Comparison of ENCODE assay signal across 8 cellular contexts in the genomic region with DNA sequence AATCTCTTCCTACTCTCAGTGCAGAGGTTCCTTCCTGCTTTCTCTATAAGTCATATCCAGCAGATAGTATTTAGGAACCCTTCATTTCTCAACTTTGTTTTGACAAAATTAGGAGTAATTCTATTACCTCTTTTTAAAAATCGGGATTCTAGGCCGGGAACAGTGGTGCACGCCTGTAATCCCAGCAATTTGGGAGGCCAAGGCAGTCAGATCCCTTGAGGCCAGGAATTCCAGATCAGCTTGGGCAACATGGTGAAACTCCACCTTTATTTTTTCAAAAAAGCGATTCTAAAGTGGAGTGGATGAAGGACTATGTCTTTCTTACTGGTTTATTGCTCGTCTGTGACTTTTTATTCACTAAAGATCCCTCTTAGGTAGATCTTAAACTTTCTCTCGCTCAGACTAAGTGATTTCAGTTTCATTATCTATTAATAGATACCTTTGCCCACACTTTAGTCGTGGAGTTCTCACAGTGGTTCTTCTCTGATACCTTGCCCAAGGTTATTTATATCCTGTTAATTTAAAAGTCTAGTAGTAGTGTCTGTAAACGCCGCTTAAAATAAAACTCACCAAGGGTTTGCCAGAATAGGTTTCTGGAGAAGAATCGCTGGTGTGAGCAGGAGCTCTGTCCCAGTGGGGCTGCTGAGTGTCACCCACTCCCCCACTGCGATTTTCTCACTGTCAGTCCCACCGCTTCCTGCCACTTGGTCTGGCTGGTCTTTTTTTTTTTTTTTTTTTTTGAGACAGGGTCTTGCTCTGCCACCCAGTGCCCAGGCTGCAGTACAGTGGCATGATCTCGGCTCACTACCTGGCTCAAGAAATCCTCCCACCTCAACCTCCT. TPM values are rescaled to one million over a fixed set of nuclear protein-coding genes. Genes with fewer than 3 reads are reported as not detected.
DNase-seq lines count a peak whose midpoint lies in the region; ATAC-seq and TF ChIP-seq lines count a peak whose summit lies in the region.

No MANE protein-coding gene starts in this region.

- peak overlapping the region; percentile 47 for H3K4me3 ChIP-seq in CD8-positive, alpha-beta T cell (ENCODE audit: low read depth, low read length)
- H3K4me3 ChIP-seq in Karpas-422 (ENCODE audit: low read length), result peak overlapping the region; percentile 49
- H3K4me3 ChIP-seq in coronary artery, result peak overlapping the region; percentile 34
- no peak overlapping the region for H3K4me3 ChIP-seq in mesendoderm (ENCODE audit: low read length)

- H3K9me2 ChIP-seq in Karpas-422 (replicated peaks; ENCODE audit: insufficient read depth, low read length), result no peaks in the 10 kb centered on the region

- no peaks in the 10 kb centered on the region for H3K79me1 ChIP-seq in mesendoderm (ENCODE audit: low read length)

- no peak overlapping the region for H2AK5ac ChIP-seq in mesendoderm (ENCODE audit: low read length)

- ATAC-seq in CD8-positive, alpha-beta T cell, result peak; percentile 74
- ATAC-seq in GM21390 (IDR thresholded peaks at IDR 0.05; ENCODE audit: unreplicated experiment), result peak; percentile 69

- H4K20me1 ChIP-seq in Karpas-422 (ENCODE audit: insufficient read depth, low read depth, low read length), result no peaks in the 10 kb centered on the region

- TF ChIP-seq CTCF in CD8-positive, alpha-beta T cell (IDR thresholded peaks at IDR 0.05), result no peak
- TF ChIP-seq CTCF in coronary artery (IDR thresholded peaks at IDR 0.05) (no peak), RWPE1 (conservative IDR thresholded peaks at IDR 0.05; ENCODE audit: low read depth) (no peak)

- H3K4ac ChIP-seq in mesendoderm (ENCODE audit: low read depth, low read length), result no peak overlapping the region

- H2AFZ ChIP-seq in Karpas-422 (ENCODE audit: low read length), result peak overlapping the region; percentile 11; the same call in 1 of the 2 replicates

- DNase-seq in CD8-positive, alpha-beta T cell, result peak in 5 of 7 experiments; percentile 18 to 57 (median 46)
- DNase-seq in Karpas-422 (no peak), coronary artery (ENCODE audit: low spot score) (no peak), mesendoderm (no peak), RWPE1 (ENCODE audit: low spot score) (no peak), NCI-H1417 treated with DMSO at 0.1 percent for 48 hours (lab: John Stamatoyannopoulos, UW) (no peak)
- peak in 4 of 6 experiments; percentile 16 to 68 (median 40) for DNase-seq in stimulated activated naive CD4-positive, alpha-beta T cell (lab: John Stamatoyannopoulos, UW)

- H3K27me3 Mint-ChIP-seq in CD8-positive, alpha-beta T cell (ENCODE audit: low read depth), result no peaks in the 10 kb centered on the region

- no peak overlapping the region for H2BK15ac ChIP-seq in mesendoderm (replicated peaks; ENCODE audit: low read depth)

- H3K9ac ChIP-seq in Karpas-422 (ENCODE audit: low read length), result peak overlapping the region; percentile 36
- H3K9ac ChIP-seq in mesendoderm (ENCODE audit: low read length), result no peak overlapping the region

- WGBS in mesendoderm (ENCODE audit: extremely low coverage, insufficient coverage, low lambda C conversion rate), result no CpG with 5 or more reads among the region's 13 CpGs

- H3K9me3 ChIP-seq in CD8-positive, alpha-beta T cell (ENCODE audit: low read length), result no peaks in the 10 kb centered on the region
- no peaks in the 10 kb centered on the region for H3K9me3 ChIP-seq in Karpas-422 (ENCODE audit: low read length)

- peak overlapping the region; percentile 88 for H3K27ac Mint-ChIP-seq in CD8-positive, alpha-beta T cell

- H3K4me1 Mint-ChIP-seq in CD8-positive, alpha-beta T cell (ENCODE audit: low read depth), result peaks cover 48% of the 10 kb centered on the region

- H3K27me3 ChIP-seq in CD8-positive, alpha-beta T cell (ENCODE audit: insufficient read depth, low read length), result no peaks in the 10 kb centered on the region
- H3K27me3 ChIP-seq in Karpas-422 (ENCODE audit: low read length), result no peaks in the 10 kb centered on the region
- H3K27me3 ChIP-seq in mesendoderm (ENCODE audit: insufficient read depth, low read length, poor library complexity), result no peaks in the 10 kb centered on the region

- no peak overlapping the region for H2BK120ac ChIP-seq in mesendoderm (ENCODE audit: low read depth, low read length)

- peaks cover 31% of the 10 kb centered on the region for H3K4me1 ChIP-seq in CD8-positive, alpha-beta T cell (ENCODE audit: insufficient read depth, low read length)
- H3K4me1 ChIP-seq in Karpas-422 (ENCODE audit: low read length), result peaks cover 31% of the 10 kb centered on the region
- H3K4me1 ChIP-seq in mesendoderm (ENCODE audit: control insufficient read depth, low read depth, low read length), result no peaks in the 10 kb centered on the region

- no peak overlapping the region for H3K23ac ChIP-seq in mesendoderm (ENCODE audit: low read length)

- intact Hi-C loops in CD8-positive, alpha-beta T cell (cut with DNase I, micrococcal nuclease), result loop anchor here in 1 of 2 experiments (1.0 to 5.0 kb wide), 4 partner anchors 8 to 297 kb away; partner anchors contain the start of gene MND1

- H3K79me2 ChIP-seq in Karpas-422 (ENCODE audit: low read length) (no peaks in the 10 kb centered on the region), mesendoderm (ENCODE audit: control insufficient read depth, insufficient read depth, low read length) (no peaks in the 10 kb centered on the region)

- no peaks in the 10 kb centered on the region for H3K9me3 Mint-ChIP-seq in CD8-positive, alpha-beta T cell

- peak overlapping the region; percentile 38 for H3K27ac ChIP-seq in CD8-positive, alpha-beta T cell (ENCODE audit: low read depth, low read length)
- H3K27ac ChIP-seq in Karpas-422 (ENCODE audit: low read length) (no peak overlapping the region), coronary artery (peak overlapping the region; percentile 8 to 54), mesendoderm (ENCODE audit: low read depth, low read length) (no peak overlapping the region), RWPE1 (no peak overlapping the region)

- no peaks in the 10 kb centered on the region for H3K36me3 Mint-ChIP-seq in CD8-positive, alpha-beta T cell

- H4K8ac ChIP-seq in mesendoderm (ENCODE audit: low read depth, low read length), result no peak overlapping the region

- CTCF ChIA-PET in CD8-positive, alpha-beta T cell (lab: Charles Lee), result interaction anchor here (0.6 to 3.4 kb wide), 4 partner anchors 29 to 134 kb away, joined by 3 to 20 read pairs (median 4); no protein-coding TSS in a partner anchor
- CTCF ChIA-PET in RWPE1 (lab: Yijun Ruan, JAX), result interaction anchor here (0.6 kb wide), 1 partner anchor 119 kb away, joined by 3 read pairs; no protein-coding TSS in a partner anchor

- POLR2A ChIA-PET in CD8-positive, alpha-beta T cell (lab: Charles Lee), result interaction anchor here (0.7 to 1.7 kb wide), 8 partner anchors 10 to 93 kb away, joined by 3 to 5 read pairs (median 4); partner anchors contain the start of gene TMEM131L
- POLR2A ChIA-PET in RWPE1 (lab: Yijun Ruan, JAX; ENCODE audit: low non-redundant PET), result no interaction called here

- H2BK5ac ChIP-seq in mesendoderm (ENCODE audit: low read length), result no peak overlapping the region

- no peaks in the 10 kb centered on the region for H3K36me3 ChIP-seq in CD8-positive, alpha-beta T cell (ENCODE audit: insufficient read depth, low read length)
- no peaks in the 10 kb centered on the region for H3K36me3 ChIP-seq in Karpas-422 (ENCODE audit: insufficient read depth, low read length)
- no peaks in the 10 kb centered on the region for H3K36me3 ChIP-seq in mesendoderm (ENCODE audit: control insufficient read depth, insufficient read depth, low read length)

- no peak overlapping the region for H3K18ac ChIP-seq in mesendoderm (ENCODE audit: low read length)

- H3K56ac ChIP-seq in mesendoderm (ENCODE audit: low read length), result no peak overlapping the region

- peak overlapping the region; percentile 80 for H3K4me3 Mint-ChIP-seq in CD8-positive, alpha-beta T cell

- peak overlapping the region; percentile 65 for H3K4me2 ChIP-seq in Karpas-422 (ENCODE audit: low read depth, low read length, poor library complexity, severe bottlenecking)
- no peak overlapping the region for H3K4me2 ChIP-seq in mesendoderm (ENCODE audit: low read length)

- no peak overlapping the region for H4K5ac ChIP-seq in mesendoderm (ENCODE audit: low read length)

RNA-seq across cellular contexts. Expression of gene TMEM131L, which starts 27.0 kb away (rescaled TPM):
- total RNA-seq in CD8-positive, alpha-beta T cell, result 10 to 100 TPM; 80.8 to 83.1 TPM
- 28.0 and 54.8 TPM in 2 replicates for total RNA-seq in Karpas-422 (2014; rRNA removed; shearing (Covaris generic); ENCODE audit: low replicate concordance)
- polyA plus RNA-seq in mesendoderm (2013, experiment 1 of 2), result 16.9 TPM
- 17.2 TPM for polyA plus RNA-seq in mesendoderm (2013, experiment 2 of 2)

Comparison
In these comparisons a context has a peak if more than half of its experiments do, and no peak if none do; other contexts are left out.
1. DNase-seq: peak in CD8-positive, alpha-beta T cell (5 of 7) and stimulated activated naive CD4-positive, alpha-beta T cell (4 of 6); none in Karpas-422 (single experiment), coronary artery (single experiment), mesendoderm (single experiment), RWPE1 (single experiment) and NCI-H1417 treated with DMSO at 0.1 percent for 48 hours (single experiment).
2. H3K27ac ChIP-seq: peak in CD8-positive, alpha-beta T cell (single experiment) and coronary artery (2 of 2); none in Karpas-422 (single experiment), mesendoderm (single experiment) and RWPE1 (single experiment).